In genomic region chr12:66502911-66503310, GRCh38 we compare ENCODE assay signal across 19 cellular contexts.
DNase-seq lines count a peak whose midpoint lies in the region.
"Had no signal": no experiment of that assay in that cellular context is flagged by ENCODE, and none has a peak within 500 bp of the region (broad histone marks: within the 10 kb centered on the region; RNA-seq: fewer than 3 reads in every experiment).

No MANE protein-coding gene starts in this region.

- H4K8ac ChIP-seq in mesendoderm (ENCODE audit: low read depth, low read length) = no peak overlapping the region

- H3K9ac ChIP-seq in mesendoderm (ENCODE audit: low read length) = no peak overlapping the region
- H3K9ac ChIP-seq: BLaER1 treated with 17β-estradiol and CSF1 and Interleukin-3, amounts not matched to agents 10 nM and 100 nM had no signal

- H2BK15ac ChIP-seq in mesendoderm (replicated peaks; ENCODE audit: low read depth) = no peak overlapping the region

- no peaks in the 10 kb centered on the region for H3K27me3 ChIP-seq in mesendoderm (ENCODE audit: insufficient read depth, low read length, poor library complexity)
- H3K27me3 ChIP-seq: BLaER1 treated with 17β-estradiol and CSF1 and Interleukin-3, amounts not matched to agents 10 nM and 100 nM had no signal

- no peaks in the 10 kb centered on the region for H3K79me2 ChIP-seq in mesendoderm (ENCODE audit: control insufficient read depth, insufficient read depth, low read length)

- peak overlapping the region; percentile 65 for H2BK5ac ChIP-seq in mesendoderm (ENCODE audit: low read length)

- H3K36me3 ChIP-seq in mesendoderm (ENCODE audit: control insufficient read depth, insufficient read depth, low read length) = no peaks in the 10 kb centered on the region
- H3K36me3 ChIP-seq: BLaER1 treated with 17β-estradiol and CSF1 and Interleukin-3, amounts not matched to agents 10 nM and 100 nM had no signal

- H3K4me2 ChIP-seq in mesendoderm (ENCODE audit: low read length) = no peak overlapping the region
- H3K4me2 ChIP-seq: A549; BLaER1 treated with 17β-estradiol and CSF1 and Interleukin-3, amounts not matched to agents 10 nM and 100 nM had no signal

- no peak overlapping the region for H2BK120ac ChIP-seq in mesendoderm (ENCODE audit: low read depth, low read length)

- H3K56ac ChIP-seq in mesendoderm (ENCODE audit: low read length) = peak overlapping the region; percentile 39

- H3K27ac ChIP-seq in mesendoderm (ENCODE audit: low read depth, low read length) = no peak overlapping the region
- H3K27ac ChIP-seq: 22Rv1; A549; BLaER1 treated with 17β-estradiol and CSF1 and Interleukin-3, amounts not matched to agents 10 nM and 100 nM; C4-2B had no signal

- H3K79me1 ChIP-seq in mesendoderm (ENCODE audit: low read length) = no peaks in the 10 kb centered on the region

- no peak overlapping the region for H3K18ac ChIP-seq in mesendoderm (ENCODE audit: low read length)

- H4K5ac ChIP-seq in mesendoderm (ENCODE audit: low read length) = no peak overlapping the region

- no peak overlapping the region for H3K4ac ChIP-seq in mesendoderm (ENCODE audit: low read depth, low read length)

- no peak overlapping the region for H3K4me3 ChIP-seq in mesendoderm (ENCODE audit: low read length)
- H3K4me3 ChIP-seq: A549; BLaER1 treated with 17β-estradiol and CSF1 and Interleukin-3, amounts not matched to agents 10 nM and 100 nM; GM12878 had no signal

- no peak overlapping the region for H3K23ac ChIP-seq in mesendoderm (ENCODE audit: low read length)

- peaks cover 19% of the 10 kb centered on the region for H3K4me1 ChIP-seq in mesendoderm (ENCODE audit: control insufficient read depth, low read depth, low read length)
- H3K4me1 ChIP-seq: A549; BLaER1 treated with 17β-estradiol and CSF1 and Interleukin-3, amounts not matched to agents 10 nM and 100 nM; Caco-2 had no signal

- H2AK5ac ChIP-seq in mesendoderm (ENCODE audit: low read length) = no peak overlapping the region

- WGBS in mesendoderm (ENCODE audit: extremely low coverage, insufficient coverage, low lambda C conversion rate) = no CpG with 5 or more reads among the region's 5 CpGs

- DNase-seq in NCI-H82 (lab: John Stamatoyannopoulos, UW) = peak; percentile 5
- no peak for DNase-seq in NCI-H82 treated with DMSO at 0.1 percent for 48 hours (lab: John Stamatoyannopoulos, UW; ENCODE audit: unreplicated experiment)
- peak; percentile 76 for DNase-seq in mesendoderm
- DNase-seq in GM19238 (ENCODE audit: insufficient read length, low spot score) = no peak
- no peak for DNase-seq in NCI-H226
- DNase-seq: AML-193; Caco-2; Calu3; CD4-positive, alpha-beta T cell; CD8-positive, alpha-beta T cell; DMS79; DND-41; EL; GDM1 had no signal

Comparison
In these comparisons a context has a peak if more than half of its experiments do, and no peak if none do; other contexts are left out.
1. DNase-seq: peak in NCI-H82 (single experiment) and mesendoderm (single experiment); none in NCI-H82 treated with DMSO at 0.1 percent for 48 hours (single experiment), GM19238 (single experiment) and NCI-H226 (single experiment).